In the genomic region with DNA sequence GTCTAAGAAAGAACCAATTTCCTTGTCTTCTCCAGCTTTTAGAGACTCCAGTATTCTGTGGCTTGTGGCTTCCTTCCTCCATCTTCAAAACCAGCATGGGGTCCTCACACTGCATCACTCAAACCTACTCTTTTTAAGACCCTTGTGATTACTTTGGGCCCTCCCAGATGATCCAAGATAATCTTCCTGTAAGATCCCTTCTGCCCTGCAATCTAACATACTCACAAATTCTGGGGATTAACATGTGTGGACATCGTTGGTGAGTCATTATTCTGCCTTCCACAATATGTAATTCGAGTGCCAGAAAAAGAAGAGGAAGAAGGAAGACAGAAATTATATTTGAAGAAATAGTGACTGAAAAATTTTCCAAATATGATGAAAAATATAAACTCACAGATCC, we compare ENCODE assay signal across 16 cellular contexts. TPM values are rescaled to one million over a fixed set of nuclear protein-coding genes. Genes with fewer than 3 reads are reported as not detected.
DNase-seq lines count a peak whose midpoint lies in the region; ATAC-seq and TF ChIP-seq lines count a peak whose summit lies in the region.
"Had no signal": no experiment of that assay in that cellular context is flagged by ENCODE, and none has a peak within 500 bp of the region (broad histone marks: within the 10 kb centered on the region; RNA-seq: fewer than 3 reads in every experiment).

No MANE protein-coding gene starts in this region.

- intact Hi-C loops in heart right ventricle (cut with DNase I): no loop called here

- POLR2A ChIA-PET in AG04450 (lab: Yijun Ruan, JAX): no interaction called here

- H3K36me3 ChIP-seq in heart right ventricle: no peaks in the 10 kb centered on the region
- H3K36me3 ChIP-seq: cardiac muscle cell had no signal

- TF ChIP-seq CTCF in AG04450 (IDR thresholded peaks at IDR 0.05; ENCODE audit: low read depth, low read length) (no peak), heart right ventricle (IDR thresholded peaks at IDR 0.05) (no peak)

- no peak overlapping the region for H3K27ac Mint-ChIP-seq in immature natural killer cell
- H3K27ac Mint-ChIP-seq: effector memory CD8-positive, alpha-beta T cell; HFFc6 had no signal

- peaks cover 0 to 7% (median 0%) of the 10 kb centered on the region in 6 donors for H3K9me3 Mint-ChIP-seq in immature natural killer cell
- H3K9me3 Mint-ChIP-seq: HFFc6 had no signal

- H3K36me3 Mint-ChIP-seq in immature natural killer cell: no peaks in the 10 kb centered on the region

- DNase-seq in AG04450 (ENCODE audit: low read depth, low spot score) (peak; percentile 3), HPDE6-E6E7 (ENCODE audit: extremely low spot score) (peak; percentile 21), RPMI7951 (ENCODE audit: low read depth) (peak; percentile 15), fibroblast of gingiva (ENCODE audit: low read depth) (peak; percentile 11), heart right ventricle (no peak), immature natural killer cell (no peak), medulla oblongata (ENCODE audit: extremely low spot score) (no peak), left lobe of liver (ENCODE audit: low spot score) (no peak)
- DNase-seq: activated CD8-positive, alpha-beta memory T cell treated with anti-CD3 and anti-CD28 coated beads for 24 hours; activated effector memory CD4-positive, alpha-beta T cell treated with anti-CD3 and anti-CD28 coated beads, Interleukin-2, amount 50 U/mL, for 16 hours; effector memory CD8-positive, alpha-beta T cell; HFFc6; kidney glomerular epithelial cell; SHP77 treated with DMSO at 0.1 percent for 48 hours had no signal

- H3K27me3 ChIP-seq in AG04450 (ENCODE audit: control insufficient read depth, insufficient read depth, low read length) (no peaks in the 10 kb centered on the region), heart right ventricle (peaks cover 0 to 17% (median 0%) of the 10 kb centered on the region in 7 donors)
- H3K27me3 ChIP-seq: cardiac muscle cell had no signal

- H3K4me1 Mint-ChIP-seq in immature natural killer cell: no peaks in the 10 kb centered on the region

- H3K4me3 ChIP-seq in AG04450 (ENCODE audit: low read depth, low read length): no peak overlapping the region
- H3K4me3 ChIP-seq in heart right ventricle: no peak overlapping the region
- H3K4me3 ChIP-seq: cardiac muscle cell had no signal

- CTCF ChIA-PET in AG04450 (lab: Charles Lee): no interaction called here

- ATAC-seq in heart right ventricle (no peak), left lobe of liver (no peak)
- ATAC-seq: effector memory CD8-positive, alpha-beta T cell had no signal

- 62 to 73% methylated on average over 2 of the region's 2 CpGs for WGBS in heart right ventricle, 2 donors

- H3K4me1 ChIP-seq in heart right ventricle: no peaks in the 10 kb centered on the region
- H3K4me1 ChIP-seq: parathyroid adenoma had no signal

- H3K9me3 ChIP-seq in AG04450 (ENCODE audit: control insufficient read depth, insufficient read depth, low read length): no peaks in the 10 kb centered on the region
- peaks cover 0 to 7% (median 0%) of the 10 kb centered on the region in 11 donors for H3K9me3 ChIP-seq in heart right ventricle

- H3K27ac ChIP-seq in AG04450 (ENCODE audit: low read depth, low read length) (no peak overlapping the region), heart right ventricle (no peak overlapping the region)
- H3K27ac ChIP-seq: cardiac muscle cell, parathyroid adenoma had no signal

- H3K4me3 Mint-ChIP-seq in immature natural killer cell: no peak overlapping the region
- H3K4me3 Mint-ChIP-seq: effector memory CD8-positive, alpha-beta T cell; HFFc6 had no signal

- peaks cover 0 to 8% (median 0%) of the 10 kb centered on the region in 3 donors for H3K27me3 Mint-ChIP-seq in immature natural killer cell (ENCODE audit: low read depth in 3 of 3)

RNA-seq across cellular contexts. Expression of a gene that starts 47.9 kb away (rescaled TPM):
- polyA plus RNA-seq in AG04450 (2011; rRNA removed) (not detected in 2 replicates), heart right ventricle (under 1 TPM in 1 of 2 donors, not detected in 1; under 0.01 TPM), immature natural killer cell (under 1 TPM in 2 of 3 donors, not detected in 1; 0.14 to 0.24 TPM)
- not detected in 2 replicates for polyA minus RNA-seq in AG04450 (2011; rRNA and poly(A)+ RNA removed)
- total RNA-seq in RPMI7951 (2014; rRNA removed; shearing (Covaris generic)): not detected in 2 replicates
- total RNA-seq in heart right ventricle (under 1 TPM in 4 of 10 donors, not detected in 6; 0.02 to 0.19 (median 0.05) TPM), left lobe of liver (0.18 TPM)
- total RNA-seq: HFFc6 had no signal

Comparison
In these comparisons a context has a peak if more than half of its experiments do, and no peak if none do; other contexts are left out.
1. DNase-seq: peak in AG04450 (single experiment), HPDE6-E6E7 (single experiment), RPMI7951 (single experiment) and fibroblast of gingiva (single experiment); none in heart right ventricle (0 of 2), immature natural killer cell (0 of 3), medulla oblongata (single experiment) and left lobe of liver (single experiment).